Comparison of ENCODE assay signal across 1 cellular context in genomic region chr20:59948212-59948611, GRCh38.
TF ChIP-seq lines count a peak whose summit lies in the region.

No MANE protein-coding gene starts in this region.

TF ChIP-seq in K562, 482 proteins besides CTCF, POLR2A, EP300 and RAD21:
- TF ChIP-seq PATZ1 (CRISPR knock-in tag; IDR thresholded peaks at IDR 0.05; ENCODE audit: borderline replicate concordance): no peak
- TF ChIP-seq ZFP30 (CRISPR knock-in tag; IDR thresholded peaks at IDR 0.05; ENCODE audit: borderline replicate concordance): no peak
- TF ChIP-seq SIN3A (IDR thresholded peaks at IDR 0.05; ENCODE audit: borderline replicate concordance in 2 of 2, control insufficient read depth in 1 of 2, low read depth in 2 of 2, low read length in 2 of 2): no peak
- no peak for TF ChIP-seq SPI1 (IDR thresholded peaks at IDR 0.05; ENCODE audit: borderline replicate concordance, low read depth, low read length)
- no peak for TF ChIP-seq THAP12 (CRISPR knock-in tag; IDR thresholded peaks at IDR 0.05)
- peak; percentile 16; the same call in 1 of the 2 replicates for TF ChIP-seq SMARCE1 (IDR thresholded peaks at IDR 0.05)
- no peak for TF ChIP-seq ZSCAN29 (IDR thresholded peaks at IDR 0.05)
- 0 out of 2 replicates have a peak, but pooled peaks have one; percentile 13 for TF ChIP-seq ELF1 (tag; IDR thresholded peaks at IDR 0.05)
- TF ChIP-seq, protein P1, sequence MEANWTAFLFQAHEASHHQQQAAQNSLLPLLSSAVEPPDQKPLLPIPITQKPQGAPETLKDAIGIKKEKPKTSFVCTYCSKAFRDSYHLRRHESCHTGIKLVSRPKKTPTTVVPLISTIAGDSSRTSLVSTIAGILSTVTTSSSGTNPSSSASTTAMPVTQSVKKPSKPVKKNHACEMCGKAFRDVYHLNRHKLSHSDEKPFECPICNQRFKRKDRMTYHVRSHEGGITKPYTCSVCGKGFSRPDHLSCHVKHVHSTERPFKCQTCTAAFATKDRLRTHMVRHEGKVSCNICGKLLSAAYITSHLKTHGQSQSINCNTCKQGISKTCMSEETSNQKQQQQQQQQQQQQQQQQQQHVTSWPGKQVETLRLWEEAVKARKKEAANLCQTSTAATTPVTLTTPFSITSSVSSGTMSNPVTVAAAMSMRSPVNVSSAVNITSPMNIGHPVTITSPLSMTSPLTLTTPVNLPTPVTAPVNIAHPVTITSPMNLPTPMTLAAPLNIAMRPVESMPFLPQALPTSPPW (CRISPR knock-in tag; IDR thresholded peaks at IDR 0.05): no peak
- TF ChIP-seq MTA3 (IDR thresholded peaks at IDR 0.05; ENCODE audit: borderline replicate concordance): no peak
- TF ChIP-seq, protein P2, sequence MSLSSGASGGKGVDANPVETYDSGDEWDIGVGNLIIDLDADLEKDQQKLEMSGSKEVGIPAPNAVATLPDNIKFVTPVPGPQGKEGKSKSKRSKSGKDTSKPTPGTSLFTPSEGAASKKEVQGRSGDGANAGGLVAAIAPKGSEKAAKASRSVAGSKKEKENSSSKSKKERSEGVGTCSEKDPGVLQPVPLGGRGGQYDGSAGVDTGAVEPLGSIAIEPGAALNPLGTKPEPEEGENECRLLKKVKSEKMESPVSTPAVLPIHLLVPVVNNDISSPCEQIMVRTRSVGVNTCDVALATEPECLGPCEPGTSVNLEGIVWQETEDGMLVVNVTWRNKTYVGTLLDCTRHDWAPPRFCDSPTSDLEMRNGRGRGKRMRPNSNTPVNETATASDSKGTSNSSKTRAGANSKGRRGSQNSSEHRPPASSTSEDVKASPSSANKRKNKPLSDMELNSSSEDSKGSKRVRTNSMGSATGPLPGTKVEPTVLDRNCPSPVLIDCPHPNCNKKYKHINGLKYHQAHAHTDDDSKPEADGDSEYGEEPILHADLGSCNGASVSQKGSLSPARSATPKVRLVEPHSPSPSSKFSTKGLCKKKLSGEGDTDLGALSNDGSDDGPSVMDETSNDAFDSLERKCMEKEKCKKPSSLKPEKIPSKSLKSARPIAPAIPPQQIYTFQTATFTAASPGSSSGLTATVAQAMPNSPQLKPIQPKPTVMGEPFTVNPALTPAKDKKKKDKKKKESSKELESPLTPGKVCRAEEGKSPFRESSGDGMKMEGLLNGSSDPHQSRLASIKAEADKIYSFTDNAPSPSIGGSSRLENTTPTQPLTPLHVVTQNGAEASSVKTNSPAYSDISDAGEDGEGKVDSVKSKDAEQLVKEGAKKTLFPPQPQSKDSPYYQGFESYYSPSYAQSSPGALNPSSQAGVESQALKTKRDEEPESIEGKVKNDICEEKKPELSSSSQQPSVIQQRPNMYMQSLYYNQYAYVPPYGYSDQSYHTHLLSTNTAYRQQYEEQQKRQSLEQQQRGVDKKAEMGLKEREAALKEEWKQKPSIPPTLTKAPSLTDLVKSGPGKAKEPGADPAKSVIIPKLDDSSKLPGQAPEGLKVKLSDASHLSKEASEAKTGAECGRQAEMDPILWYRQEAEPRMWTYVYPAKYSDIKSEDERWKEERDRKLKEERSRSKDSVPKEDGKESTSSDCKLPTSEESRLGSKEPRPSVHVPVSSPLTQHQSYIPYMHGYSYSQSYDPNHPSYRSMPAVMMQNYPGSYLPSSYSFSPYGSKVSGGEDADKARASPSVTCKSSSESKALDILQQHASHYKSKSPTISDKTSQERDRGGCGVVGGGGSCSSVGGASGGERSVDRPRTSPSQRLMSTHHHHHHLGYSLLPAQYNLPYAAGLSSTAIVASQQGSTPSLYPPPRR (CRISPR knock-in tag; IDR thresholded peaks at IDR 0.05; ENCODE audit: borderline replicate concordance): no peak
- 0 out of 2 replicates have a peak, but pooled peaks have one; percentile 37 for TF ChIP-seq ZKSCAN1 (IDR thresholded peaks at IDR 0.05; ENCODE audit: low read depth, low read length)
